Comparison of ENCODE assay signal across 20 cellular contexts in the genomic region with DNA sequence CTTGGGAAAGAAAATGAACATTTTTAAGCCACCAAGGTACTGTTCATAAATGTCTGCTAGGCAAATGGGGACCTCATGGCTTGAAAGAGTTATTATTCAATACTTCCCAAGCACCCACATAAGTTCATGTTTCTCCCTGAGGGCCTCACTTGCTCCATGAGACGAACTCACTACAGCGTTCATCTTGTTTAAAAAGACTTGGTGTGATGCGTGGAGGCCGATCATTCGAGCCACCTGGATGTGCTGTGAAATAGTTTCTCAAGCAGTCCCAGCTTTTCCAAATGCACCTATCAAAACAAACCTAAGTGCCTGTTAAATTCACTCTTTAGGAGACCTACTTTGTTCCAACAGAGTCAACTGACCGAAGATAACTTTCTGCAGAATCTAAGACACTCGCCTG.
"Had no signal": no experiment of that assay in that cellular context is flagged by ENCODE, and none has a peak within 500 bp of the region (broad histone marks: within the 10 kb centered on the region; RNA-seq: fewer than 3 reads in every experiment).

No MANE protein-coding gene starts in this region.

- H3K4me2 ChIP-seq: hepatocyte had no signal

- H3K27ac ChIP-seq: body of pancreas, hepatocyte, suprapubic skin had no signal

- DNase-seq: activated CD4-positive, alpha-beta T cell treated with anti-CD3 and anti-CD28 coated beads, Interleukin-2, amount 50 U/mL, for 48 hours; activated naive CD4-positive, alpha-beta T cell; activated naive CD8-positive, alpha-beta T cell treated with anti-CD3 and anti-CD28 coated beads for 36 hours; activated T-cell treated with anti-CD3 and anti-CD28 coated beads for 4 hours; amniotic stem cell; body of pancreas; left colon; nephron progenitor cell; nucleus accumbens; retina; stimulated activated CD4-positive, alpha-beta T cell treated with anti-CD3 and anti-CD28 coated beads, Interleukin-15, amount 100 ng/mL, for 24 hours; stimulated activated CD4-positive, alpha-beta T cell treated with anti-CD3 and anti-CD28 coated beads, Interleukin-2, amount 100 ng/mL, for 48 hours had no signal

- H3K27ac Mint-ChIP-seq: activated naive CD8-positive, alpha-beta T cell treated with anti-CD3 and anti-CD28 coated beads for 36 hours; stimulated activated naive CD8-positive, alpha-beta T cell treated with anti-CD3 and anti-CD28 coated beads, Interleukin-15, Interleukin-2, amounts not matched to agents 100 ng/mL and 50 ng/mL, for 24 hours; type B pancreatic cell had no signal

- H3K27me3 ChIP-seq: body of pancreas, hepatocyte, suprapubic skin had no signal

- H3K27me3 Mint-ChIP-seq: activated naive CD8-positive, alpha-beta T cell treated with anti-CD3 and anti-CD28 coated beads for 36 hours; stimulated activated naive CD8-positive, alpha-beta T cell treated with anti-CD3 and anti-CD28 coated beads, Interleukin-15, Interleukin-2, amounts not matched to agents 100 ng/mL and 50 ng/mL, for 24 hours; type B pancreatic cell had no signal

- H3K36me3 ChIP-seq: suprapubic skin had no signal

- H3K4me3 ChIP-seq: body of pancreas, coronary artery, hepatocyte, lung, skin epidermis, suprapubic skin had no signal

- H3K9me3 Mint-ChIP-seq: activated naive CD8-positive, alpha-beta T cell treated with anti-CD3 and anti-CD28 coated beads for 36 hours; stimulated activated naive CD8-positive, alpha-beta T cell treated with anti-CD3 and anti-CD28 coated beads, Interleukin-15, Interleukin-2, amounts not matched to agents 100 ng/mL and 50 ng/mL, for 24 hours had no signal

- H3K9me3 ChIP-seq: body of pancreas, suprapubic skin had no signal

- H2AFZ ChIP-seq: hepatocyte had no signal

- H3K4me3 Mint-ChIP-seq: activated naive CD8-positive, alpha-beta T cell treated with anti-CD3 and anti-CD28 coated beads for 36 hours; mesothelial cell of epicardium; stimulated activated naive CD8-positive, alpha-beta T cell treated with anti-CD3 and anti-CD28 coated beads, Interleukin-15, Interleukin-2, amounts not matched to agents 100 ng/mL and 50 ng/mL, for 24 hours; type B pancreatic cell had no signal

- H3K36me3 Mint-ChIP-seq: activated naive CD8-positive, alpha-beta T cell treated with anti-CD3 and anti-CD28 coated beads for 36 hours had no signal
